In the genomic region with DNA sequence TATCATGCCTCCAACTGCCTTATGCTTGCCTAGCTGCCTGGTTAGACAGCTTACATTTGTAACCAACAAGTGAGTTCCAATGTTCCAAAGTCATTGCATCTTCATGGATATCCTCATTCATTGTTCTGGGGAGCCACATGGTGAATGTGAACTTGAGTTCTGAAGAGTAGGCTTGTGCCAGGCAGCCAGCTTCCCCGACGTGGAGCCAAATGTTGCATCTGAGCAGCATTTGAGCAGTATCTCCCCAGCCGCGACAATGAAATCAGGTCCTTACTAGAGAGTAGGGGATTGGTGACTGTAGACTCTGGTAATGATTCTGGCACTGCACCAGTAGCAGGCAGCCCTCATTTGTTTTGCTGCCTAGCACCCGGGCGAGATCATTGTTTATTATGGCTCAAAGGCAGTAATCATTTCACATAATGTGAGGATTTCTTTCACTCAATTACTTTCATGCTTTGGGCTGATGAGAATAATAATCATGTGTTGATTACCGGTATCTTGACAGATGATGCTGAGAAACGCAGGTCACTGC, we compare ENCODE assay signal across 25 cellular contexts.
DNase-seq lines count a peak whose midpoint lies in the region; ATAC-seq, FAIRE-seq and TF ChIP-seq lines count a peak whose summit lies in the region.
"Had no signal": no experiment of that assay in that cellular context is flagged by ENCODE, and none has a peak within 500 bp of the region (broad histone marks: within the 10 kb centered on the region; RNA-seq: fewer than 3 reads in every experiment).

No MANE protein-coding gene starts in this region.

- no peaks in the 10 kb centered on the region for H3K36me3 Mint-ChIP-seq in GM23338 (ENCODE audit: low read depth)
- H3K36me3 Mint-ChIP-seq: activated naive CD8-positive, alpha-beta T cell treated with anti-CD3 and anti-CD28 coated beads, Interleukin-2, amount 10 ng/mL, durations not matched to agents 7 days and 5 days; CD4-positive, alpha-beta memory T cell; naive B cell had no signal

- H3K27ac Mint-ChIP-seq in GM23338: no peak overlapping the region
- H3K27ac Mint-ChIP-seq: activated CD4-positive, alpha-beta memory T cell treated with anti-CD3 and anti-CD28 coated beads, Interleukin-2, amount 10 ng/mL, durations not matched to agents 7 days and 5 days; activated naive CD8-positive, alpha-beta T cell treated with anti-CD3 and anti-CD28 coated beads, Interleukin-2, amount 10 ng/mL, durations not matched to agents 7 days and 5 days; CD4-positive, alpha-beta memory T cell; dendritic cell treated with granulocyte-macrophage colony-stimulating factor and Interleukin-4, amounts not matched to agents 40 ng/mL and 50 ng/mL, for 4 days; H9; naive B cell; T-helper 1 cell treated with Interleukin-12 subunit alpha and Interleukin-12 subunit beta and Interleukin-4 antibody, amounts not matched to agents 30 μg/mL and 1 μg/mL, for 36 hours had no signal

- H3K36me3 ChIP-seq in thyroid gland: no peaks in the 10 kb centered on the region
- H3K36me3 ChIP-seq in GM23338 (ENCODE audit: insufficient read depth): no peaks in the 10 kb centered on the region
- H3K36me3 ChIP-seq in vagina: no peaks in the 10 kb centered on the region
- H3K36me3 ChIP-seq: ascending aorta, left ventricle myocardium inferior, tibial nerve had no signal

- intact Hi-C loops in thyroid gland (cut with DNase I): no loop called here
- intact Hi-C loops in vagina (cut with DNase I): no loop called here

- TF ChIP-seq POLR2A in thyroid gland (IDR thresholded peaks at IDR 0.05): no peak
- no peak for TF ChIP-seq POLR2A in vagina (IDR thresholded peaks at IDR 0.05)

- no peaks in the 10 kb centered on the region for H3F3A ChIP-seq in GM23338 (replicated peaks; ENCODE audit: low read depth)

- 30 to 36% methylated on average over 7 to 8 of the region's 8 CpGs for WGBS in thyroid gland, 2 donors

- no peak overlapping the region for H3K4me3 Mint-ChIP-seq in GM23338
- H3K4me3 Mint-ChIP-seq: activated CD4-positive, alpha-beta memory T cell treated with anti-CD3 and anti-CD28 coated beads, Interleukin-2, amount 10 ng/mL, durations not matched to agents 7 days and 5 days; activated naive CD8-positive, alpha-beta T cell treated with anti-CD3 and anti-CD28 coated beads, Interleukin-2, amount 10 ng/mL, durations not matched to agents 7 days and 5 days; CD4-positive, alpha-beta memory T cell; dendritic cell treated with granulocyte-macrophage colony-stimulating factor and Interleukin-4, amounts not matched to agents 40 ng/mL and 50 ng/mL, for 4 days; H9; naive B cell; T-helper 1 cell treated with Interleukin-12 subunit alpha and Interleukin-12 subunit beta and Interleukin-4 antibody, amounts not matched to agents 30 μg/mL and 1 μg/mL, for 36 hours had no signal

- no peaks in the 10 kb centered on the region for H3K9me3 ChIP-seq in thyroid gland
- no peaks in the 10 kb centered on the region for H3K9me3 ChIP-seq in vagina
- H3K9me3 ChIP-seq: ascending aorta, left ventricle myocardium inferior, SK-N-SH, tibial nerve had no signal

- H3K27me3 Mint-ChIP-seq in GM23338 (ENCODE audit: insufficient read depth, low read depth, poor library complexity): no peaks in the 10 kb centered on the region
- H3K27me3 Mint-ChIP-seq: activated CD4-positive, alpha-beta memory T cell treated with anti-CD3 and anti-CD28 coated beads, Interleukin-2, amount 10 ng/mL, durations not matched to agents 7 days and 5 days; activated naive CD8-positive, alpha-beta T cell treated with anti-CD3 and anti-CD28 coated beads, Interleukin-2, amount 10 ng/mL, durations not matched to agents 7 days and 5 days; CD4-positive, alpha-beta memory T cell; dendritic cell treated with granulocyte-macrophage colony-stimulating factor and Interleukin-4, amounts not matched to agents 40 ng/mL and 50 ng/mL, for 4 days; naive B cell had no signal

- peak; percentile 5 for FAIRE-seq in islet of Langerhans (lab: Jason Lieb, UNC)
- FAIRE-seq: GM19239 had no signal

- TF ChIP-seq CTCF in thyroid gland (IDR thresholded peaks at IDR 0.05): no peak
- TF ChIP-seq CTCF in GM23338 (conservative IDR thresholded peaks at IDR 0.05; ENCODE audit: low read depth in 2 of 2): no peak
- no peak for TF ChIP-seq CTCF in vagina (IDR thresholded peaks at IDR 0.05)

- no peaks in the 10 kb centered on the region for H3K9me3 Mint-ChIP-seq in GM23338
- H3K9me3 Mint-ChIP-seq: activated CD4-positive, alpha-beta memory T cell treated with anti-CD3 and anti-CD28 coated beads, Interleukin-2, amount 10 ng/mL, durations not matched to agents 7 days and 5 days; activated naive CD8-positive, alpha-beta T cell treated with anti-CD3 and anti-CD28 coated beads, Interleukin-2, amount 10 ng/mL, durations not matched to agents 7 days and 5 days; dendritic cell treated with granulocyte-macrophage colony-stimulating factor and Interleukin-4, amounts not matched to agents 40 ng/mL and 50 ng/mL, for 4 days; H9; T-helper 1 cell treated with Interleukin-12 subunit alpha and Interleukin-12 subunit beta and Interleukin-4 antibody, amounts not matched to agents 30 μg/mL and 1 μg/mL, for 36 hours had no signal

- H3K4me1 ChIP-seq in thyroid gland (peaks cover 13 to 15% of the 10 kb centered on the region in 2 donors), GM23338 (ENCODE audit: insufficient read depth) (peaks cover 4% of the 10 kb centered on the region; the same call in 1 of the 2 replicates), vagina (no peaks in the 10 kb centered on the region)
- H3K4me1 ChIP-seq: ascending aorta, left ventricle myocardium inferior, tibial nerve had no signal

- H3K27ac ChIP-seq in thyroid gland: no peak overlapping the region
- H3K27ac ChIP-seq in GM23338 (ENCODE audit: low read depth): no peak overlapping the region
- H3K27ac ChIP-seq in vagina: no peak overlapping the region
- H3K27ac ChIP-seq: ascending aorta, left ventricle myocardium inferior, tibial nerve had no signal

- H3K4me3 ChIP-seq in thyroid gland (replicated peaks in 1 of 3): no peak overlapping the region
- no peak overlapping the region for H3K4me3 ChIP-seq in GM23338
- no peak overlapping the region for H3K4me3 ChIP-seq in vagina
- H3K4me3 ChIP-seq: ascending aorta, left ventricle myocardium inferior, smooth muscle cell, tibial nerve had no signal

- H3K4me2 ChIP-seq in GM23338: no peak overlapping the region
- H3K4me2 ChIP-seq: SK-N-SH, smooth muscle cell had no signal

- no peak overlapping the region for H2AFZ ChIP-seq in GM23338

- ATAC-seq in HG03175 (IDR thresholded peaks at IDR 0.05; ENCODE audit: unreplicated experiment) (no peak), GM23338 (no peak)

- H3K79me2 ChIP-seq in GM23338 (replicated peaks; ENCODE audit: insufficient read depth): no peaks in the 10 kb centered on the region

- H3K9me2 ChIP-seq in GM23338 (ENCODE audit: insufficient read depth): no peaks in the 10 kb centered on the region
- H3K9me2 ChIP-seq: SK-N-SH had no signal

- DNase-seq in NCI-H748 (lab: John Stamatoyannopoulos, UW; ENCODE audit: unreplicated experiment) (peak; percentile 38), NCI-H748 treated with DMSO at 0.1 percent for 48 hours (lab: John Stamatoyannopoulos, UW) (no peak), NCI-H446 (lab: John Stamatoyannopoulos, UW) (peak; percentile 79 to 88), thyroid gland (peak; percentile 8 to 51), GM23338 (ENCODE audit: low spot score) (no peak), vagina (ENCODE audit: extremely low spot score in 2 of 2) (no peak)
- DNase-seq: activated CD4-positive, alpha-beta memory T cell treated with anti-CD3 and anti-CD28 coated beads, Interleukin-2, amount 10 ng/mL, durations not matched to agents 7 days and 5 days; activated CD4-positive, CD25-positive, alpha-beta regulatory T cell treated with anti-CD3 and anti-CD28 coated beads, Interleukin-2, amount 50 U/mL, for 72 hours; activated naive CD8-positive, alpha-beta T cell treated with anti-CD3 and anti-CD28 coated beads, Interleukin-2, amount 10 ng/mL, durations not matched to agents 7 days and 5 days; CD4-positive, alpha-beta memory T cell; DMS153; H9; IMR-90; left ventricle myocardium inferior; naive B cell; SK-N-SH; stimulated activated CD4-positive, alpha-beta T cell treated with anti-CD3 and anti-CD28 coated beads, Interleukin-1b, Interleukin-23, amount 100 ng/mL, for 48 hours had no signal

- H4K20me1 ChIP-seq in GM23338 (replicated peaks; ENCODE audit: insufficient read depth): no peaks in the 10 kb centered on the region

- peaks cover 12% of the 10 kb centered on the region; the same call in 2 of the 3 replicates for H3K4me1 Mint-ChIP-seq in GM23338
- H3K4me1 Mint-ChIP-seq: activated CD4-positive, alpha-beta memory T cell treated with anti-CD3 and anti-CD28 coated beads, Interleukin-2, amount 10 ng/mL, durations not matched to agents 7 days and 5 days; activated naive CD8-positive, alpha-beta T cell treated with anti-CD3 and anti-CD28 coated beads, Interleukin-2, amount 10 ng/mL, durations not matched to agents 7 days and 5 days; CD4-positive, alpha-beta memory T cell; naive B cell had no signal

- H3K27me3 ChIP-seq in thyroid gland (no peaks in the 10 kb centered on the region), GM23338 (ENCODE audit: insufficient read depth) (no peaks in the 10 kb centered on the region), vagina (no peaks in the 10 kb centered on the region)
- H3K27me3 ChIP-seq: ascending aorta, tibial nerve had no signal

TF ChIP-seq in GM23338, 12 proteins besides CTCF, POLR2A, EP300 and RAD21 (continues in another document):
- TF ChIP-seq EZH2 (IDR thresholded peaks at IDR 0.05; ENCODE audit: low read depth, unreplicated experiment) (no peak), STAT1 (IDR thresholded peaks at IDR 0.05; ENCODE audit: unreplicated experiment) (no peak), POLR2AphosphoS5 (IDR thresholded peaks at IDR 0.05; ENCODE audit: low read depth) (no peak), ZNF114 (CRISPR knock-in tag; IDR thresholded peaks at IDR 0.05) (no peak), NANOG (IDR thresholded peaks at IDR 0.05; ENCODE audit: borderline replicate concordance) (no peak)

Comparison
In these comparisons a context has a peak if more than half of its experiments do, and no peak if none do; other contexts are left out.
1. DNase-seq: peak in NCI-H748 (single experiment), NCI-H446 (2 of 2) and thyroid gland (2 of 2); none in NCI-H748 treated with DMSO at 0.1 percent for 48 hours (single experiment), GM23338 (single experiment) and vagina (0 of 2).